Comparison of ENCODE assay signal across 1 cellular context in the genomic region with DNA sequence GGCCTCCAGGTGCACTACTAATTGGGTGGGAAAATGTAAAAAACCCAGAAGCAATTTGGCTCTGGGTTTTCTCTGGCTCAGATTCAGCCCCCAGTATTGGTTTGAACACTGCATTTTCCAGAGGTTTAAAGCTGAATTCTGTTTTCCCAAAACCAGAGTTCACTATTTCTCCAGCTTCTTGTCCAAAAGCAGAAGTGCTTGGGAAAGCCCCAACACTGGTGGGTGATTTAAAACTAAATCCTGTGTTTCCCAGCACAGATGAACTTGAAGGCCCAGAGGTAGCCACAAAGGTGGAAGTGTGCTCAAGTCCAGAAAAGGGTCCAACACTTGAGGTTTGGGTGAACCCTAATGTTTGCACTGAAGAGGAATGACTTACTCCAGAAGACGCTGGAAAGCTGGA.
TF ChIP-seq lines count a peak whose summit lies in the region.

No MANE protein-coding gene starts in this region.

TF ChIP-seq in K562, 482 proteins besides CTCF, POLR2A, EP300 and RAD21:
- no peak for TF ChIP-seq NRF1 (conservative IDR thresholded peaks at IDR 0.05 in 1 of 2, IDR thresholded peaks at IDR 0.05 in 1 of 2)
- TF ChIP-seq SP1 (CRISPR knock-in tag; IDR thresholded peaks at IDR 0.05): no peak
- TF ChIP-seq ZEB2 (IDR thresholded peaks at IDR 0.05): no peak
- TF ChIP-seq ZNF444 (CRISPR knock-in tag; IDR thresholded peaks at IDR 0.05): no peak
- peak; percentile 78 for TF ChIP-seq SPI1 (IDR thresholded peaks at IDR 0.05; ENCODE audit: borderline replicate concordance, low read depth, low read length)
- TF ChIP-seq, protein P1, sequence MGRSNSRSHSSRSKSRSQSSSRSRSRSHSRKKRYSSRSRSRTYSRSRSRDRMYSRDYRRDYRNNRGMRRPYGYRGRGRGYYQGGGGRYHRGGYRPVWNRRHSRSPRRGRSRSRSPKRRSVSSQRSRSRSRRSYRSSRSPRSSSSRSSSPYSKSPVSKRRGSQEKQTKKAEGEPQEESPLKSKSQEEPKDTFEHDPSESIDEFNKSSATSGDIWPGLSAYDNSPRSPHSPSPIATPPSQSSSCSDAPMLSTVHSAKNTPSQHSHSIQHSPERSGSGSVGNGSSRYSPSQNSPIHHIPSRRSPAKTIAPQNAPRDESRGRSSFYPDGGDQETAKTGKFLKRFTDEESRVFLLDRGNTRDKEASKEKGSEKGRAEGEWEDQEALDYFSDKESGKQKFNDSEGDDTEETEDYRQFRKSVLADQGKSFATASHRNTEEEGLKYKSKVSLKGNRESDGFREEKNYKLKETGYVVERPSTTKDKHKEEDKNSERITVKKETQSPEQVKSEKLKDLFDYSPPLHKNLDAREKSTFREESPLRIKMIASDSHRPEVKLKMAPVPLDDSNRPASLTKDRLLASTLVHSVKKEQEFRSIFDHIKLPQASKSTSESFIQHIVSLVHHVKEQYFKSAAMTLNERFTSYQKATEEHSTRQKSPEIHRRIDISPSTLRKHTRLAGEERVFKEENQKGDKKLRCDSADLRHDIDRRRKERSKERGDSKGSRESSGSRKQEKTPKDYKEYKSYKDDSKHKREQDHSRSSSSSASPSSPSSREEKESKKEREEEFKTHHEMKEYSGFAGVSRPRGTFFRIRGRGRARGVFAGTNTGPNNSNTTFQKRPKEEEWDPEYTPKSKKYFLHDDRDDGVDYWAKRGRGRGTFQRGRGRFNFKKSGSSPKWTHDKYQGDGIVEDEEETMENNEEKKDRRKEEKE (IDR thresholded peaks at IDR 0.05; ENCODE audit: borderline replicate concordance in 1 of 2, control insufficient read depth in 1 of 2, low read depth in 2 of 2, low read length in 1 of 2): 0 out of 4 replicates have a peak, but pooled peaks of 1 of the 2 experiments have one; percentile 15
TF ChIP-seq in K562: peak in this region for 2.
